Comparison of ENCODE assay signal across 8 cellular contexts in genomic region chr15:41557673-41558399, GRCh38. TPM values are rescaled to one million over a fixed set of nuclear protein-coding genes. Genes with fewer than 3 reads are reported as not detected.
DNase-seq lines count a peak whose midpoint lies in the region; ATAC-seq and TF ChIP-seq lines count a peak whose summit lies in the region.

No MANE protein-coding gene starts in this region.

- H2AK5ac ChIP-seq in H9 (ENCODE audit: insufficient read length, low read length): no peak overlapping the region

- peak; percentile 88 for TF ChIP-seq CTCF in CD8-positive, alpha-beta T cell (IDR thresholded peaks at IDR 0.05)
- TF ChIP-seq CTCF in H9 (conservative IDR thresholded peaks at IDR 0.05) (peak; percentile 97), chondrocyte (IDR thresholded peaks at IDR 0.05) (peak; percentile 96)

- H3K79me2 ChIP-seq in H9 (ENCODE audit: insufficient read depth, low read length): no peaks in the 10 kb centered on the region; the same call in 1 of the 2 replicates

- peak; percentile 88 for ATAC-seq in CD8-positive, alpha-beta T cell

- no peaks in the 10 kb centered on the region for H3K79me1 ChIP-seq in H9 (ENCODE audit: insufficient read depth, low read depth, low read length, poor library complexity, severe bottlenecking)

- H2BK20ac ChIP-seq in H9 (ENCODE audit: low read depth, low read length, poor library complexity, severe bottlenecking): no peak overlapping the region

- no peak overlapping the region for H3K14ac ChIP-seq in H9 (ENCODE audit: insufficient read depth, low read length)

- H3K4ac ChIP-seq in H9 (ENCODE audit: low read depth, low read length): no peak overlapping the region

- no peak overlapping the region for H4K5ac ChIP-seq in H9 (ENCODE audit: insufficient read length, low read depth, low read length)

- H3K27me3 ChIP-seq in CD8-positive, alpha-beta T cell (ENCODE audit: insufficient read depth, low read length): peaks cover 6% of the 10 kb centered on the region
- H3K27me3 ChIP-seq in H9 (ENCODE audit: insufficient read depth, low read length): no peaks in the 10 kb centered on the region; the same call in 1 of the 2 replicates
- H3K27me3 ChIP-seq in layer of hippocampus (ENCODE audit: control insufficient read depth, insufficient read depth, low read length): no peaks in the 10 kb centered on the region

- H3K4me1 ChIP-seq in CD8-positive, alpha-beta T cell (ENCODE audit: insufficient read depth, low read length): peaks cover 19% of the 10 kb centered on the region
- peaks cover 11% of the 10 kb centered on the region; the same call in 1 of the 2 replicates for H3K4me1 ChIP-seq in H9 (ENCODE audit: insufficient read depth, low read length)

- H2BK15ac ChIP-seq in H9 (ENCODE audit: low read depth, low read length): no peak overlapping the region

- H2BK5ac ChIP-seq in H9 (ENCODE audit: insufficient read length, low read length): no peak overlapping the region

- CTCF ChIA-PET in CD8-positive, alpha-beta T cell (lab: Charles Lee): interaction anchor here (0.7 to 1.8 kb wide), 16 partner anchors 11 to 819 kb away, joined by 3 to 9 read pairs (median 4); partner anchors contain the start of gene MGA

- no peak overlapping the region for H4K8ac ChIP-seq in H9 (replicated peaks; ENCODE audit: insufficient read length, low read depth, low read length)

- no peak overlapping the region for H3K18ac ChIP-seq in H9 (ENCODE audit: insufficient read length, low read depth, low read length)

- no peak overlapping the region for H3K9ac ChIP-seq in H9 (ENCODE audit: extremely low read depth, insufficient read length, low read length)

- H2AFZ ChIP-seq in H9 (ENCODE audit: low read length): no peak overlapping the region

- H3K23me2 ChIP-seq in H9 (ENCODE audit: insufficient read length, low read depth, low read length, poor library complexity, severe bottlenecking): peaks cover 15% of the 10 kb centered on the region

- no peaks in the 10 kb centered on the region for H3K36me3 ChIP-seq in CD8-positive, alpha-beta T cell (ENCODE audit: insufficient read depth, low read length)

- H3K9me3 ChIP-seq in CD8-positive, alpha-beta T cell (ENCODE audit: low read length): no peaks in the 10 kb centered on the region
- H3K9me3 ChIP-seq in H9 (ENCODE audit: control insufficient read depth, low read depth, low read length): no peaks in the 10 kb centered on the region

- H3T11ph ChIP-seq in H9 (ENCODE audit: low read length): no peak overlapping the region

- no peak overlapping the region for H4K91ac ChIP-seq in H9 (ENCODE audit: insufficient read length, low read depth, low read length)

- no peak overlapping the region for H3K56ac ChIP-seq in H9 (ENCODE audit: insufficient read length, low read depth, low read length)

- H3K27me3 Mint-ChIP-seq in CD8-positive, alpha-beta T cell (ENCODE audit: low read depth): peaks cover 18% of the 10 kb centered on the region
- H3K27me3 Mint-ChIP-seq in H9 (ENCODE audit: low read depth) (no peaks in the 10 kb centered on the region), chondrocyte (ENCODE audit: low read depth) (peaks cover 9% of the 10 kb centered on the region)

- H3K4me3 Mint-ChIP-seq in CD8-positive, alpha-beta T cell: peak overlapping the region; percentile 86
- peak overlapping the region; percentile 82 to 90 for H3K4me3 Mint-ChIP-seq in H9
- peak overlapping the region; percentile 78 for H3K4me3 Mint-ChIP-seq in chondrocyte (ENCODE audit: unreplicated experiment)

- H3K4me1 Mint-ChIP-seq in CD8-positive, alpha-beta T cell (ENCODE audit: low read depth): peaks cover 14% of the 10 kb centered on the region
- peaks cover 40 to 46% of the 10 kb centered on the region in 2 experiments for H3K4me1 Mint-ChIP-seq in H9
- H3K4me1 Mint-ChIP-seq in chondrocyte (ENCODE audit: low read depth): peaks cover 34% of the 10 kb centered on the region

- intact Hi-C loops in CD8-positive, alpha-beta T cell (cut with DNase I, micrococcal nuclease): loop anchor here (1.0 to 5.0 kb wide), 15 partner anchors 14 to 649 kb away; partner anchors contain the start of genes ITPKA (in 2 of the 2), JMJD7 (in 2 of the 2), MAPKBP1 (in 2 of the 2) and RPAP1 (in 2 of the 2)

- POLR2A ChIA-PET in CD8-positive, alpha-beta T cell (lab: Charles Lee): interaction anchor here (0.7 to 1.9 kb wide), 8 partner anchors 12 to 254 kb away, joined by 3 to 6 read pairs (median 4); partner anchors contain the start of genes MGA and RPAP1

- no peaks in the 10 kb centered on the region for H3K9me3 Mint-ChIP-seq in CD8-positive, alpha-beta T cell
- H3K9me3 Mint-ChIP-seq in H9 (no peaks in the 10 kb centered on the region; a peak in 1 of 5 replicates), chondrocyte (ENCODE audit: low read depth) (no peaks in the 10 kb centered on the region)

- WGBS in H9 (ENCODE audit: extremely low coverage, insufficient read length, low lambda C conversion rate): no CpG with 5 or more reads among the region's 7 CpGs

- H2BK120ac ChIP-seq in H9 (ENCODE audit: low read depth, low read length, poor library complexity, severe bottlenecking): no peak overlapping the region

- peak; percentile 47 to 86 (median 70) for DNase-seq in CD8-positive, alpha-beta T cell
- peak; percentile 89 for DNase-seq in H9
- peak; percentile 76 to 83 for DNase-seq in NCI-H446 (lab: John Stamatoyannopoulos, UW)
- peak; percentile 52 to 53 for DNase-seq in activated CD4-positive, alpha-beta T cell treated with anti-CD3 and anti-CD28 coated beads for 24 hours (ENCODE audit: low read depth in 2 of 2)
- no peak for DNase-seq in chondrocyte (ENCODE audit: low spot score)
- peak; percentile 74 for DNase-seq in stimulated activated CD4-positive, alpha-beta T cell treated with anti-CD3 and anti-CD28 coated beads, Interleukin-1b, Interleukin-23, amount 100 ng/mL, for 48 hours
- DNase-seq in GOT3 (lab: John Stamatoyannopoulos, UW): no peak

- H2BK12ac ChIP-seq in H9 (ENCODE audit: insufficient read length, low read depth, low read length): no peak overlapping the region

- peak overlapping the region; percentile 84 for H3K27ac Mint-ChIP-seq in CD8-positive, alpha-beta T cell
- peak overlapping the region; percentile 83 to 97 (median 88) for H3K27ac Mint-ChIP-seq in H9
- peak overlapping the region; percentile 86 for H3K27ac Mint-ChIP-seq in chondrocyte (ENCODE audit: unreplicated experiment)

- no peak overlapping the region for H3K23ac ChIP-seq in H9 (ENCODE audit: insufficient read length, low read depth, low read length)

- H3K4me2 ChIP-seq in H9 (ENCODE audit: insufficient read depth, insufficient read length, low read length): peak overlapping the region; percentile 93

- H3K27ac ChIP-seq in CD8-positive, alpha-beta T cell (ENCODE audit: low read depth, low read length): no peak overlapping the region
- H3K27ac ChIP-seq in H9 (ENCODE audit: insufficient read length, low read depth, low read length) (no peak overlapping the region), layer of hippocampus (ENCODE audit: low read depth, low read length) (peak overlapping the region; percentile 92)

- no peaks in the 10 kb centered on the region for H4K20me1 ChIP-seq in H9 (ENCODE audit: control insufficient read depth, insufficient read depth, insufficient read length)

- peak overlapping the region; percentile 4 for H3K4me3 ChIP-seq in CD8-positive, alpha-beta T cell (ENCODE audit: low read depth, low read length)

- no peaks in the 10 kb centered on the region for H3K36me3 Mint-ChIP-seq in CD8-positive, alpha-beta T cell
- H3K36me3 Mint-ChIP-seq in H9 (ENCODE audit: insufficient read depth in 1 of 3, low read depth in 3 of 3) (peaks cover 4 to 11% (median 10%) of the 10 kb centered on the region in 3 experiments; a peak in 5 of 7 replicates), chondrocyte (ENCODE audit: low read depth) (no peaks in the 10 kb centered on the region)

RNA-seq across cellular contexts. Expression of gene TYRO3, which starts 1.2 kb away (rescaled TPM):
- under 1 TPM; 0.24 to 0.78 TPM for total RNA-seq in CD8-positive, alpha-beta T cell
- total RNA-seq in H9 (2021) (118 and 124 TPM in 2 replicates), chondrocyte (11.8 to 20.3 TPM (median 16.4 TPM) in 3 replicates)

RNA-seq across cellular contexts. Expression of gene RPAP1, which starts 13.8 kb away (rescaled TPM):
- 10 to 100 TPM; 13.6 to 16.0 TPM for total RNA-seq in CD8-positive, alpha-beta T cell
- total RNA-seq in H9 (2021): 73.5 and 74.5 TPM in 2 replicates
- total RNA-seq in chondrocyte: 25.5 to 38.1 TPM (median 29.9 TPM) in 3 replicates

RNA-seq across cellular contexts. Expression of gene LTK, which starts 44.2 kb away (rescaled TPM):
- 10 to 100 TPM; 11.9 to 12.3 TPM for total RNA-seq in CD8-positive, alpha-beta T cell
- 0.31 TPM in 2 replicates for total RNA-seq in H9 (2021)
- total RNA-seq in chondrocyte: 0.73 to 1.4 TPM (median 1.0 TPM) in 3 replicates

Comparison
In these comparisons a context has a peak if more than half of its experiments do, and no peak if none do; other contexts are left out.
1. DNase-seq: peak in CD8-positive, alpha-beta T cell (7 of 7), H9 (single experiment), NCI-H446 (2 of 2), activated CD4-positive, alpha-beta T cell treated with anti-CD3 and anti-CD28 coated beads for 24 hours (2 of 2) and stimulated activated CD4-positive, alpha-beta T cell treated with anti-CD3 and anti-CD28 coated beads, Interleukin-1b, Interleukin-23, amount 100 ng/mL, for 48 hours (single experiment); none in chondrocyte (single experiment) and GOT3 (single experiment).
2. Peak in every context shown above with its lines, with median percentiles within 50 percentile points of each other: H3K27ac Mint-ChIP-seq, H3K4me3 Mint-ChIP-seq and CTCF ChIP-seq.